ENCODE assay signal across 14 cellular contexts in genomic region chrX:104335765-104336164, GRCh38.
DNase-seq lines count a peak whose midpoint lies in the region; ATAC-seq and TF ChIP-seq lines count a peak whose summit lies in the region.
"Had no signal": no experiment of that assay in that cellular context is flagged by ENCODE, and none has a peak within 500 bp of the region (broad histone marks: within the 10 kb centered on the region; RNA-seq: fewer than 3 reads in every experiment).

No MANE protein-coding gene starts in this region.

- H3K9me3 ChIP-seq in smooth muscle cell (replicated peaks; ENCODE audit: low read depth) (no peaks in the 10 kb centered on the region), tibial nerve (no peaks in the 10 kb centered on the region)
- H3K9me3 ChIP-seq: esophagus muscularis mucosa, pancreas, thyroid gland had no signal

- peak overlapping the region; percentile 29 for H3K27ac ChIP-seq in smooth muscle cell (ENCODE audit: low read depth)
- no peak overlapping the region for H3K27ac ChIP-seq in tibial nerve
- H3K27ac ChIP-seq: esophagus muscularis mucosa, pancreas, thyroid gland, VCaP had no signal

- ATAC-seq in HG03571 (IDR thresholded peaks at IDR 0.05; ENCODE audit: unreplicated experiment), result no peak
- ATAC-seq in GM21717 (IDR thresholded peaks at IDR 0.05; ENCODE audit: unreplicated experiment), result no peak
- ATAC-seq: GM12878, pancreas had no signal

- H3F3A ChIP-seq in smooth muscle cell (ENCODE audit: low read depth), result no peaks in the 10 kb centered on the region

- H3K27me3 ChIP-seq in smooth muscle cell (ENCODE audit: low read depth) (no peaks in the 10 kb centered on the region), tibial nerve (peaks cover 0 to 25% of the 10 kb centered on the region in 2 donors)
- H3K27me3 ChIP-seq: thyroid gland had no signal

- no peaks in the 10 kb centered on the region for H4K20me1 ChIP-seq in smooth muscle cell (ENCODE audit: low read depth)

- H3K9ac ChIP-seq in smooth muscle cell (ENCODE audit: low read depth), result no peak overlapping the region

- no peaks in the 10 kb centered on the region for H3K4me1 ChIP-seq in smooth muscle cell (ENCODE audit: low read depth)
- H3K4me1 ChIP-seq in tibial nerve, result no peaks in the 10 kb centered on the region
- H3K4me1 ChIP-seq: esophagus muscularis mucosa, pancreas, thyroid gland had no signal

- no peak overlapping the region for H3K4me3 ChIP-seq in smooth muscle cell
- H3K4me3 ChIP-seq in tibial nerve, result no peak overlapping the region
- H3K4me3 ChIP-seq: esophagus muscularis mucosa, GM12878, pancreas, thyroid gland had no signal

- no peak overlapping the region for H3K4me2 ChIP-seq in smooth muscle cell

- TF ChIP-seq CTCF in smooth muscle cell (IDR thresholded peaks at IDR 0.05; ENCODE audit: borderline replicate concordance, insufficient read depth, poor library complexity, severe bottlenecking) (no peak), tibial nerve (IDR thresholded peaks at IDR 0.05) (no peak)

- H3K79me2 ChIP-seq in smooth muscle cell (ENCODE audit: low read depth), result no peaks in the 10 kb centered on the region

- WGBS in smooth muscle cell (ENCODE audit: low lambda C conversion rate), result 69% methylated on average over 2 of the region's 2 CpGs
- 78 to 79% methylated on average over 2 of the region's 2 CpGs for WGBS in tibial nerve, 2 donors

- H3K36me3 ChIP-seq in smooth muscle cell (ENCODE audit: low read depth) (no peaks in the 10 kb centered on the region), tibial nerve (no peaks in the 10 kb centered on the region)
- H3K36me3 ChIP-seq: esophagus muscularis mucosa, pancreas, thyroid gland had no signal

- TF ChIP-seq POLR2A in tibial nerve (IDR thresholded peaks at IDR 0.05), result no peak

- no peak overlapping the region for H2AFZ ChIP-seq in smooth muscle cell (ENCODE audit: low read depth)

- no peak for TF ChIP-seq EP300 in tibial nerve (IDR thresholded peaks at IDR 0.05)

- DNase-seq in SKM-1 treated with dmso at 0.1 percent for 144 hours (lab: John Stamatoyannopoulos, UW; ENCODE audit: unreplicated experiment) (peak; percentile 4), SKM-1 (lab: John Stamatoyannopoulos, UW; ENCODE audit: unreplicated experiment) (no peak), RPMI7951 (ENCODE audit: low read depth) (peak; percentile 87), fibroblast of gingiva (ENCODE audit: low read depth) (peak; percentile 49), smooth muscle cell (lab: John Stamatoyannopoulos, UW; ENCODE audit: unreplicated experiment) (no peak), tibial nerve (ENCODE audit: low spot score in 2 of 2) (no peak)
- DNase-seq: NCI-H2029 treated with DMSO at 0.1 percent for 48 hours, pancreas, thyroid gland had no signal

Comparison
In these comparisons a context has a peak if more than half of its experiments do, and no peak if none do; other contexts are left out.
1. DNase-seq: peak in SKM-1 treated with dmso at 0.1 percent for 144 hours (single experiment), RPMI7951 (single experiment) and fibroblast of gingiva (single experiment); none in SKM-1 (single experiment), smooth muscle cell (single experiment) and tibial nerve (0 of 2).